In the genomic region with DNA sequence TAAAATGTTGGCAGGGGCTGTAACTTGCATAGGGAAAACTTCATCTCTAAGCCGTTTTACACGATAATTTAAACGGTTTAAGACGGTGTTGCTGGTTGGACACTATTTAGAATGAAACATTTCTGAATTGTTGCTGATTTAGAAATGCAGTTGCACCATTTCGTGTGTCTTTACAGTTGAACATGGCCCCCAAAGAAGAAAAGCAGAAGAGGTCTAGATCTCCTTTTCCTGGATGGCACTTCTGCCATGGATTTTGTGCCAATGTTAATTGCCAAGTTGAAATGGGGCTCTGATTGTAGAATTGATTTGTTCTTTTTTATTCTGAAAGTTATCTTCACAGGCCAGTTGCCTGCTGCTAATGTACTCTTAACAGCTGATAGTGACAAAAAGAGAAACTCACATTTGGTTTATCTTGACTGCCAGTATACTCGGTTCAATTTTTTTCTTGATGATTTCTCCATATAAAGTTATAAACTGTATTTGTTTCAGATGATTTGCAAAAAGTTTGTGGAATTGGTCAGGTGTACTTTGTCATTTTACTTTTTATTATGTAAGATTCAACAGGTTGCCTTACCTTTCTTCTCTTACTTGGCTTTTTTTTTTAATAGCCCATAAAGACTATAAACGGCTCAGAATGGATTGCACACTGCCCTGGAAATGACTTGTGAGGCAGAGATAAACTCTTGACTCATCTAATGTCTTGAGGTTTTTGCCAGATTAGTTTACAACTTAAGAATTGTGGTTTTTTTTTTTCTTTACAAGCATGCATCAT, we compare ENCODE assay signal across 8 cellular contexts. TPM values are rescaled to one million over a fixed set of nuclear protein-coding genes. Genes with fewer than 3 reads are reported as not detected.
DNase-seq lines count a peak whose midpoint lies in the region; ATAC-seq and TF ChIP-seq lines count a peak whose summit lies in the region.

No MANE protein-coding gene starts in this region.

- peak overlapping the region; percentile 92 for H3K4me3 ChIP-seq in AG04449 (ENCODE audit: low read depth, low read length)

- POLR2A ChIA-PET in AG04449 (lab: Yijun Ruan, JAX) = no interaction called here
- POLR2A ChIA-PET in naive thymus-derived CD8-positive, alpha-beta T cell (lab: Charles Lee) = interaction anchor here (0.6 to 1.6 kb wide), 5 partner anchors 9 to 660 kb away, joined by 3 to 7 read pairs (median 3); a partner anchor contains a TSS

- ATAC-seq in effector memory CD8-positive, alpha-beta T cell (replicated peaks) = peak; percentile 14
- no peak for ATAC-seq in naive thymus-derived CD8-positive, alpha-beta T cell
- no peak for ATAC-seq in GM18511 (IDR thresholded peaks at IDR 0.05; ENCODE audit: unreplicated experiment)
- ATAC-seq in HG03469 (IDR thresholded peaks at IDR 0.05; ENCODE audit: unreplicated experiment) = no peak
- ATAC-seq in HG03457 (IDR thresholded peaks at IDR 0.05; ENCODE audit: unreplicated experiment) = no peak

- H3K4me3 Mint-ChIP-seq in effector memory CD8-positive, alpha-beta T cell = peak overlapping the region; percentile 92 to 93
- H3K4me3 Mint-ChIP-seq in naive thymus-derived CD8-positive, alpha-beta T cell = peak overlapping the region; percentile 84 to 94 (median 91)

- H3K36me3 Mint-ChIP-seq in effector memory CD8-positive, alpha-beta T cell (ENCODE audit: insufficient read depth) = peaks cover 10% of the 10 kb centered on the region
- peaks cover 0 to 7% (median 0%) of the 10 kb centered on the region in 3 donors for H3K36me3 Mint-ChIP-seq in naive thymus-derived CD8-positive, alpha-beta T cell

- H3K27ac Mint-ChIP-seq in effector memory CD8-positive, alpha-beta T cell = peak overlapping the region; percentile 85 to 89
- H3K27ac Mint-ChIP-seq in naive thymus-derived CD8-positive, alpha-beta T cell = peak overlapping the region; percentile 40 to 94 (median 76)

- CTCF ChIA-PET in AG04449 (lab: Yijun Ruan, JAX) = interaction anchor here (0.7 to 2.1 kb wide), 3 partner anchors 59 to 328 kb away, joined by 3 to 10 read pairs (median 3); no protein-coding TSS in a partner anchor

- no peaks in the 10 kb centered on the region for H3K27me3 Mint-ChIP-seq in effector memory CD8-positive, alpha-beta T cell
- H3K27me3 Mint-ChIP-seq in naive thymus-derived CD8-positive, alpha-beta T cell = no peaks in the 10 kb centered on the region

- peaks cover 18 to 21% of the 10 kb centered on the region in 2 donors for H3K4me1 Mint-ChIP-seq in effector memory CD8-positive, alpha-beta T cell (ENCODE audit: low read depth in 2 of 2)
- peaks cover 7 to 53% (median 27%) of the 10 kb centered on the region in 4 donors for H3K4me1 Mint-ChIP-seq in naive thymus-derived CD8-positive, alpha-beta T cell

- TF ChIP-seq CTCF in AG04449 (IDR thresholded peaks at IDR 0.05; ENCODE audit: insufficient read depth, low read length, missing control alignments) = no peak

- TF ChIP-seq POLR2A in GM19099 (IDR thresholded peaks at IDR 0.05; ENCODE audit: extremely low read depth, insufficient read length, low read depth) = peak; percentile 1

- no peaks in the 10 kb centered on the region for H3K9me3 Mint-ChIP-seq in effector memory CD8-positive, alpha-beta T cell
- H3K9me3 Mint-ChIP-seq in naive thymus-derived CD8-positive, alpha-beta T cell = no peaks in the 10 kb centered on the region

- no peak for DNase-seq in AG04449 (ENCODE audit: low read depth, low spot score)
- DNase-seq in SIG-M5 (lab: John Stamatoyannopoulos, UW) = peak; percentile 50
- DNase-seq in effector memory CD8-positive, alpha-beta T cell = no peak
- DNase-seq in naive thymus-derived CD8-positive, alpha-beta T cell = peak in 3 of 10 donors; percentile 2 to 11 (median 2)

RNA-seq across cellular contexts. Expression of a gene that starts 1.4 kb away (rescaled TPM):
- total RNA-seq in naive thymus-derived CD8-positive, alpha-beta T cell = 10 to 100 TPM; 34.7 to 36.2 TPM
- 10 to 100 TPM; 42.3 to 49.3 (median 46.1) TPM for polyA plus RNA-seq in naive thymus-derived CD8-positive, alpha-beta T cell

RNA-seq across cellular contexts. Expression of a gene that starts 29.1 kb away (rescaled TPM):
- under 1 TPM in 1 of 2 experiments, not detected in 1; 0.39 TPM for total RNA-seq in naive thymus-derived CD8-positive, alpha-beta T cell
- polyA plus RNA-seq in naive thymus-derived CD8-positive, alpha-beta T cell = under 1 TPM in 2 of 3 donors, not detected in 1; 0.27 to 0.87 TPM
